In genomic region chr3:5479229-5479799, GRCh38 we compare ENCODE assay signal across 23 cellular contexts.
DNase-seq lines count a peak whose midpoint lies in the region; ATAC-seq, FAIRE-seq and TF ChIP-seq lines count a peak whose summit lies in the region.
"Had no signal": no experiment of that assay in that cellular context is flagged by ENCODE, and none has a peak within 500 bp of the region (broad histone marks: within the 10 kb centered on the region; RNA-seq: fewer than 3 reads in every experiment).

No MANE protein-coding gene starts in this region.

- intact Hi-C loops in activated CD8-positive, alpha-beta T cell treated with anti-CD3 and anti-CD28 coated beads for 36 hours (cut with micrococcal nuclease): no loop called here
- intact Hi-C loops in colonic mucosa (cut with DNase I): no loop called here

- ATAC-seq in activated CD8-positive, alpha-beta T cell treated with anti-CD3 and anti-CD28 coated beads for 36 hours: no peak
- no peak for ATAC-seq in activated CD8-positive, alpha-beta T cell treated with anti-CD3 and anti-CD28 coated beads, Interleukin-2, amount 10 ng/mL, durations not matched to agents 7 days and 5 days
- ATAC-seq in HG03432 (IDR thresholded peaks at IDR 0.05; ENCODE audit: unreplicated experiment): peak; percentile 59
- ATAC-seq: gastrocnemius medialis, psoas muscle had no signal

- in situ Hi-C loops in KBM-7 (cut with MboI; ENCODE audit: low pct_unique_long_range_greater_than_20kb, low sequenced_read_pairs): no loop called here

- H3K4me1 ChIP-seq in colonic mucosa (no peaks in the 10 kb centered on the region), small intestine (ENCODE audit: control insufficient read depth in 2 of 2, insufficient read depth in 1 of 2, low read depth in 1 of 2, low read length in 1 of 2) (no peaks in the 10 kb centered on the region)
- H3K4me1 ChIP-seq: adrenal gland, gastrocnemius medialis, psoas muscle, suprapubic skin had no signal

- H3K9me3 Mint-ChIP-seq in activated CD8-positive, alpha-beta T cell treated with anti-CD3 and anti-CD28 coated beads for 36 hours: no peaks in the 10 kb centered on the region
- no peaks in the 10 kb centered on the region for H3K9me3 Mint-ChIP-seq in activated CD8-positive, alpha-beta T cell treated with anti-CD3 and anti-CD28 coated beads, Interleukin-2, amount 10 ng/mL, durations not matched to agents 7 days and 5 days (ENCODE audit: insufficient read depth)

- TF ChIP-seq CTCF in activated CD8-positive, alpha-beta T cell treated with anti-CD3 and anti-CD28 coated beads for 36 hours (IDR thresholded peaks at IDR 0.05): no peak
- TF ChIP-seq CTCF in colonic mucosa (IDR thresholded peaks at IDR 0.05): no peak

- H3K36me3 ChIP-seq in colonic mucosa (no peaks in the 10 kb centered on the region), small intestine (ENCODE audit: control insufficient read depth in 2 of 2, insufficient read depth in 2 of 2, low read length in 2 of 2) (no peaks in the 10 kb centered on the region)
- H3K36me3 ChIP-seq: adrenal gland, cardiac muscle cell, gastrocnemius medialis, suprapubic skin had no signal

- no peaks in the 10 kb centered on the region for H3K36me3 Mint-ChIP-seq in activated CD8-positive, alpha-beta T cell treated with anti-CD3 and anti-CD28 coated beads for 36 hours (ENCODE audit: low read depth)
- no peaks in the 10 kb centered on the region for H3K36me3 Mint-ChIP-seq in activated CD8-positive, alpha-beta T cell treated with anti-CD3 and anti-CD28 coated beads, Interleukin-2, amount 10 ng/mL, durations not matched to agents 7 days and 5 days (ENCODE audit: low read depth)
- H3K36me3 Mint-ChIP-seq: mesothelial cell of epicardium had no signal

- no peaks in the 10 kb centered on the region for H3K27me3 Mint-ChIP-seq in activated CD8-positive, alpha-beta T cell treated with anti-CD3 and anti-CD28 coated beads for 36 hours
- no peaks in the 10 kb centered on the region for H3K27me3 Mint-ChIP-seq in activated CD8-positive, alpha-beta T cell treated with anti-CD3 and anti-CD28 coated beads, Interleukin-2, amount 10 ng/mL, durations not matched to agents 7 days and 5 days (ENCODE audit: low read depth)

- WGBS in small intestine, 3 donors: 91 to 93% (median 92%) methylated on average over 2 of the region's 2 CpGs

- H3K27ac ChIP-seq in colonic mucosa: no peak overlapping the region
- no peak overlapping the region for H3K27ac ChIP-seq in small intestine (ENCODE audit: low read depth in 1 of 2, low read length in 1 of 2)
- H3K27ac ChIP-seq: adrenal gland, C4-2B, cardiac muscle cell, gastrocnemius medialis, psoas muscle, suprapubic skin had no signal

- CTCF ChIA-PET in activated CD8-positive, alpha-beta T cell treated with anti-CD3 and anti-CD28 coated beads for 36 hours (lab: Charles Lee): no interaction called here
- CTCF ChIA-PET in activated CD8-positive, alpha-beta T cell treated with anti-CD3 and anti-CD28 coated beads, Interleukin-2, amount 10 ng/mL, durations not matched to agents 7 days and 5 days (lab: Charles Lee): no interaction called here

- H3K4me3 ChIP-seq in colonic mucosa: no peak overlapping the region
- no peak overlapping the region for H3K4me3 ChIP-seq in small intestine (ENCODE audit: low read depth in 1 of 2, low read length in 2 of 2)
- H3K4me3 ChIP-seq: adrenal gland, cardiac muscle cell, gastrocnemius medialis, psoas muscle, smooth muscle cell, suprapubic skin had no signal

- no peaks in the 10 kb centered on the region for H3K9me3 ChIP-seq in colonic mucosa
- no peaks in the 10 kb centered on the region for H3K9me3 ChIP-seq in small intestine (ENCODE audit: control insufficient read depth, low read depth)
- H3K9me3 ChIP-seq: adrenal gland, gastrocnemius medialis, psoas muscle, suprapubic skin had no signal

- H3K27ac Mint-ChIP-seq in activated CD8-positive, alpha-beta T cell treated with anti-CD3 and anti-CD28 coated beads for 36 hours: no peak overlapping the region
- no peak overlapping the region for H3K27ac Mint-ChIP-seq in activated CD8-positive, alpha-beta T cell treated with anti-CD3 and anti-CD28 coated beads, Interleukin-2, amount 10 ng/mL, durations not matched to agents 7 days and 5 days
- H3K27ac Mint-ChIP-seq: mesothelial cell of epicardium had no signal

- H3K27me3 ChIP-seq in colonic mucosa (no peaks in the 10 kb centered on the region), small intestine (ENCODE audit: control insufficient read depth in 2 of 2, insufficient read depth in 2 of 2, low read length in 2 of 2) (no peaks in the 10 kb centered on the region)
- H3K27me3 ChIP-seq: adrenal gland, cardiac muscle cell, gastrocnemius medialis, suprapubic skin had no signal

- no peak overlapping the region for H3K4me3 Mint-ChIP-seq in activated CD8-positive, alpha-beta T cell treated with anti-CD3 and anti-CD28 coated beads for 36 hours
- H3K4me3 Mint-ChIP-seq in activated CD8-positive, alpha-beta T cell treated with anti-CD3 and anti-CD28 coated beads, Interleukin-2, amount 10 ng/mL, durations not matched to agents 7 days and 5 days: no peak overlapping the region
- H3K4me3 Mint-ChIP-seq: mesothelial cell of epicardium had no signal

- H3K4me1 Mint-ChIP-seq in activated CD8-positive, alpha-beta T cell treated with anti-CD3 and anti-CD28 coated beads for 36 hours (ENCODE audit: low read depth): no peaks in the 10 kb centered on the region
- no peaks in the 10 kb centered on the region for H3K4me1 Mint-ChIP-seq in activated CD8-positive, alpha-beta T cell treated with anti-CD3 and anti-CD28 coated beads, Interleukin-2, amount 10 ng/mL, durations not matched to agents 7 days and 5 days (ENCODE audit: low read depth)
- H3K4me1 Mint-ChIP-seq: mesothelial cell of epicardium had no signal

- POLR2A ChIA-PET in activated CD8-positive, alpha-beta T cell treated with anti-CD3 and anti-CD28 coated beads for 36 hours (lab: Charles Lee): no interaction called here
- POLR2A ChIA-PET in activated CD8-positive, alpha-beta T cell treated with anti-CD3 and anti-CD28 coated beads, Interleukin-2, amount 10 ng/mL, durations not matched to agents 7 days and 5 days (lab: Charles Lee): no interaction called here

- DNase-seq in activated CD8-positive, alpha-beta T cell treated with anti-CD3 and anti-CD28 coated beads for 36 hours: peak; percentile 26
- no peak for DNase-seq in activated CD8-positive, alpha-beta T cell treated with anti-CD3 and anti-CD28 coated beads, Interleukin-2, amount 10 ng/mL, durations not matched to agents 7 days and 5 days
- DNase-seq in colonic mucosa (peak; percentile 37), small intestine (peak; percentile 58), KBM-7 (no peak), NCI-H446 (lab: John Stamatoyannopoulos, UW) (no peak), NCI-H146 (lab: John Stamatoyannopoulos, UW) (no peak)
- DNase-seq: ACHN; activated CD8-positive, alpha-beta memory T cell treated with anti-CD3 and anti-CD28 coated beads, Interleukin-2, amount 50 U/mL, for 4 hours; activated effector memory CD4-positive, alpha-beta T cell treated with anti-CD3 and anti-CD28 coated beads, Interleukin-2, amount 50 U/mL, for 16 hours; dermis blood vessel endothelial cell; gastrocnemius medialis; NCI-H1436; NCI-H2227 treated with DMSO at 0.1 percent for 48 hours; psoas muscle had no signal

- no peak for FAIRE-seq in small intestine (lab: Jason Lieb, UNC)
- FAIRE-seq: endothelial cell of umbilical vein had no signal

- H3K9ac ChIP-seq in colonic mucosa (ENCODE audit: low read depth in 2 of 2, low read length in 2 of 2): no peak overlapping the region

Comparison
In these comparisons a context has a peak if more than half of its experiments do, and no peak if none do; other contexts are left out.
1. DNase-seq: peak in activated CD8-positive, alpha-beta T cell treated with anti-CD3 and anti-CD28 coated beads for 36 hours (single experiment), colonic mucosa (single experiment) and small intestine (single experiment); none in activated CD8-positive, alpha-beta T cell treated with anti-CD3 and anti-CD28 coated beads, Interleukin-2, amount 10 ng/mL, durations not matched to agents 7 days and 5 days (single experiment), KBM-7 (single experiment), NCI-H446 (0 of 2) and NCI-H146 (single experiment).